Comparison of ENCODE assay signal across 9 cellular contexts in the genomic region with DNA sequence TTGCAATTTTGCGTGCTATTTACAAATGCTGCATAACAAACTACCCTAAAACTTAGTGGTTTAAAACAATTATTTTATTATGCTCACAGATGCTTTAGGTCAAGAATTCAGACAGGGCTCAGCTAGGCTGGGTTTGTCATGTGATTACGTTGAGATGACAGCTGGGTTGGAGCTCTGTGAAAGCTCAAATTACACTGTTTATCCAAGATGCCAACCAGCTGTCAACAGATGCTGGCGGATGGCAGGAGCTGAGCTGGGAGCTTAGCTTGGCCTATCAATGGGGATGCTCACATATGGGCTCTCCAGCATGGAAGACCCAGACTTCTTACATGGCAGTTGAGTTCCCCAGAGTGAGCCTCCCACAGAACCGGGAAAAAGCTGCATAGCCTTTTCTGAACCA.
DNase-seq lines count a peak whose midpoint lies in the region; ATAC-seq, FAIRE-seq and TF ChIP-seq lines count a peak whose summit lies in the region.
"Had no signal": no experiment of that assay in that cellular context is flagged by ENCODE, and none has a peak within 500 bp of the region (broad histone marks: within the 10 kb centered on the region; RNA-seq: fewer than 3 reads in every experiment).

No MANE protein-coding gene starts in this region.

- H3K4me3 ChIP-seq in heart right ventricle (no peak overlapping the region), HepG2 (replicated peaks in 1 of 3; ENCODE audit: insufficient read depth in 1 of 3, low read depth in 2 of 3, low read length in 3 of 3) (no peak overlapping the region)

- H3K9me3 ChIP-seq in heart right ventricle, result no peaks in the 10 kb centered on the region
- H3K9me3 ChIP-seq in HepG2 (ENCODE audit: low read length), result no peaks in the 10 kb centered on the region

- POLR2A ChIA-PET in HepG2 (lab: Yijun Ruan, JAX), result no interaction called here

- WGBS in heart right ventricle, 2 donors, result 42 to 52% methylated on average over 4 of the region's 4 CpGs
- WGBS in HepG2 (ENCODE audit: low lambda C conversion rate), result 65% methylated on average over 4 of the region's 4 CpGs

- intact Hi-C loops in heart right ventricle (cut with DNase I) (no loop called here), HepG2 (cut with micrococcal nuclease; ENCODE audit: unreplicated experiment) (no loop called here)

- TF ChIP-seq RAD21 in HepG2 (CRISPR knock-in tag; IDR thresholded peaks at IDR 0.05), result no peak

- TF ChIP-seq EP300 in HepG2 (IDR thresholded peaks at IDR 0.05; ENCODE audit: low read depth in 2 of 2, low read length in 2 of 2) (no peak), HepG2 (CRISPR knock-in tag; IDR thresholded peaks at IDR 0.05; ENCODE audit: borderline replicate concordance) (no peak)

- peaks cover 0 to 13% (median 0%) of the 10 kb centered on the region in 9 donors for H3K4me1 ChIP-seq in heart right ventricle
- no peaks in the 10 kb centered on the region for H3K4me1 ChIP-seq in HepG2 (ENCODE audit: insufficient read depth, low read length)

- H3K79me2 ChIP-seq in HepG2 (ENCODE audit: insufficient read depth, low read length), result no peaks in the 10 kb centered on the region

- CTCF ChIA-PET in HepG2 (lab: Yijun Ruan, JAX; ENCODE audit: low intra/inter-chr PET ratio, low total read pairs), result no interaction called here

- DNase-seq in D721Med (ENCODE audit: insufficient read length, low spot score), result peak; percentile 26
- peak; percentile 72 for DNase-seq in NCI-H1092 treated with DMSO at 0.1 percent for 48 hours (lab: John Stamatoyannopoulos, UW)
- peak; percentile 61 for DNase-seq in NCI-H526 treated with DMSO at 0.1 percent for 48 hours (lab: John Stamatoyannopoulos, UW)
- peak; percentile 30 to 52 for DNase-seq in heart right ventricle
- no peak for DNase-seq in amniotic stem cell (lab: John Stamatoyannopoulos, UW)
- no peak for DNase-seq in HepG2 (ENCODE audit: low spot score)
- no peak for DNase-seq in GM19239 (ENCODE audit: insufficient read length, low spot score)
- DNase-seq: NCI-H226 had no signal

- H3K27ac ChIP-seq in heart right ventricle (peak overlapping the region in 2 of 10 donors; percentile 27 to 39), HepG2 (ENCODE audit: extremely low read length, insufficient read depth, low read length) (no peak overlapping the region)

- no TSS peak for BruUV-seq in HepG2 (replicated peaks; lab: Mats Ljungman, UMichigan)

- TF ChIP-seq CTCF in D721Med (IDR thresholded peaks at IDR 0.05; ENCODE audit: insufficient read depth, missing control alignments), result no peak
- TF ChIP-seq CTCF in heart right ventricle (IDR thresholded peaks at IDR 0.05), result no peak
- TF ChIP-seq CTCF in HepG2 (CRISPR knock-in tag; IDR thresholded peaks at IDR 0.05), result no peak

- no peaks in the 10 kb centered on the region for H4K20me1 ChIP-seq in HepG2 (ENCODE audit: insufficient read depth, low read length)

- no peak overlapping the region for H2AFZ ChIP-seq in HepG2 (ENCODE audit: low read length)

- H3K27me3 ChIP-seq in heart right ventricle (no peaks in the 10 kb centered on the region), HepG2 (ENCODE audit: control insufficient read depth in 1 of 2, insufficient read depth in 2 of 2, low read length in 2 of 2) (no peaks in the 10 kb centered on the region; a peak in 1 of 5 replicates)

- TF ChIP-seq POLR2A in HepG2 (IDR thresholded peaks at IDR 0.05; ENCODE audit: insufficient read depth in 1 of 2, low read depth in 2 of 2, low read length in 2 of 2), result no peak

- FAIRE-seq in D721Med (lab: Jason Lieb, UNC), result peak; percentile 96
- no peak for FAIRE-seq in HepG2 (lab: Jason Lieb, UNC)
- no peak for FAIRE-seq in GM19239 (lab: Jason Lieb, UNC)

- no peak overlapping the region for H3K4me2 ChIP-seq in HepG2 (ENCODE audit: low read depth, low read length)

- in situ Hi-C loops in HepG2 (cut with HindIII; ENCODE audit: extremely low pct_ligation_motif_present, low pct_unique_long_range_greater_than_20kb), result no loop called here

- H3K9ac ChIP-seq in HepG2 (ENCODE audit: insufficient read depth, low read depth, low read length), result no peak overlapping the region

- ATAC-seq in heart right ventricle (peak; percentile 82 to 99 (median 94)), HepG2 (no peak), GM18858 (IDR thresholded peaks at IDR 0.05; ENCODE audit: unreplicated experiment) (no peak)

- H3K36me3 ChIP-seq in heart right ventricle, result no peaks in the 10 kb centered on the region
- H3K36me3 ChIP-seq in HepG2 (replicated peaks in 1 of 2; ENCODE audit: control insufficient read depth in 1 of 2, insufficient read depth in 2 of 2, low read length in 2 of 2), result no peaks in the 10 kb centered on the region

TF ChIP-seq in HepG2, 621 proteins besides CTCF, POLR2A, EP300 and RAD21:
- no peak for TF ChIP-seq CEBPB (IDR thresholded peaks at IDR 0.05; ENCODE audit: borderline replicate concordance, low read depth, low read length)
- TF ChIP-seq FOSL1 (CRISPR knock-in tag; IDR thresholded peaks at IDR 0.05; ENCODE audit: borderline replicate concordance), result no peak
- no peak for TF ChIP-seq MEIS2 (CRISPR knock-in tag; IDR thresholded peaks at IDR 0.05)
- TF ChIP-seq ASH2L (IDR thresholded peaks at IDR 0.05; ENCODE audit: insufficient read length, low read depth, low read length), result no peak
- no peak for TF ChIP-seq ZFP1 (CRISPR knock-in tag; IDR thresholded peaks at IDR 0.05)
- no peak for TF ChIP-seq SNRNP70 (IDR thresholded peaks at IDR 0.05; ENCODE audit: low read depth, low read length)
- TF ChIP-seq CBX5 (CRISPR knock-in tag; IDR thresholded peaks at IDR 0.05; ENCODE audit: borderline replicate concordance), result no peak
- no peak for TF ChIP-seq HHEX (CRISPR knock-in tag; IDR thresholded peaks at IDR 0.05)
- TF ChIP-seq ZNF644 (CRISPR knock-in tag; IDR thresholded peaks at IDR 0.05; ENCODE audit: low read depth), result no peak
- TF ChIP-seq, protein P1, sequence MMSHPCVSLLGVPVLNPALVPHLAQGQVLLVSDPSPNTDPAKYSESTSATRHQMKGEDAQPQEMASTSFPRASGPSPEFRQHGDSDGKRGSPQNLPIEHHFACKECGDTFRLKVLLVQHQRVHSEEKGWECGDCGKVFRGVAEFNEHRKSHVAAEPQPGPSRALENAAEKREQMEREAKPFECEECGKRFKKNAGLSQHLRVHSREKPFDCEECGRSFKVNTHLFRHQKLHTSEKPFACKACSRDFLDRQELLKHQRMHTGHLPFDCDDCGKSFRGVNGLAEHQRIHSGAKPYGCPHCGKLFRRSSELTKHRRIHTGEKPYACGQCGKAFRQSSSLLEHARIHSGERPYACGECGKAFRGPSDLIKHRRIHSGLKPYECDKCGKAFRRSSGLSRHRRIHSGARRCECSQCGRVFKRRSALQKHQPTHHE (CRISPR knock-in tag; IDR thresholded peaks at IDR 0.05; ENCODE audit: borderline replicate concordance), result no peak
- no peak for TF ChIP-seq SRF (IDR thresholded peaks at IDR 0.05; ENCODE audit: low read depth, low read length)
- no peak for TF ChIP-seq ZNF20 (CRISPR knock-in tag; IDR thresholded peaks at IDR 0.05)
- no peak for TF ChIP-seq RFXAP (CRISPR knock-in tag; IDR thresholded peaks at IDR 0.05; ENCODE audit: borderline replicate concordance)
- TF ChIP-seq GFI1 (CRISPR knock-in tag; IDR thresholded peaks at IDR 0.05; ENCODE audit: borderline replicate concordance), result no peak
- TF ChIP-seq, protein P2, sequence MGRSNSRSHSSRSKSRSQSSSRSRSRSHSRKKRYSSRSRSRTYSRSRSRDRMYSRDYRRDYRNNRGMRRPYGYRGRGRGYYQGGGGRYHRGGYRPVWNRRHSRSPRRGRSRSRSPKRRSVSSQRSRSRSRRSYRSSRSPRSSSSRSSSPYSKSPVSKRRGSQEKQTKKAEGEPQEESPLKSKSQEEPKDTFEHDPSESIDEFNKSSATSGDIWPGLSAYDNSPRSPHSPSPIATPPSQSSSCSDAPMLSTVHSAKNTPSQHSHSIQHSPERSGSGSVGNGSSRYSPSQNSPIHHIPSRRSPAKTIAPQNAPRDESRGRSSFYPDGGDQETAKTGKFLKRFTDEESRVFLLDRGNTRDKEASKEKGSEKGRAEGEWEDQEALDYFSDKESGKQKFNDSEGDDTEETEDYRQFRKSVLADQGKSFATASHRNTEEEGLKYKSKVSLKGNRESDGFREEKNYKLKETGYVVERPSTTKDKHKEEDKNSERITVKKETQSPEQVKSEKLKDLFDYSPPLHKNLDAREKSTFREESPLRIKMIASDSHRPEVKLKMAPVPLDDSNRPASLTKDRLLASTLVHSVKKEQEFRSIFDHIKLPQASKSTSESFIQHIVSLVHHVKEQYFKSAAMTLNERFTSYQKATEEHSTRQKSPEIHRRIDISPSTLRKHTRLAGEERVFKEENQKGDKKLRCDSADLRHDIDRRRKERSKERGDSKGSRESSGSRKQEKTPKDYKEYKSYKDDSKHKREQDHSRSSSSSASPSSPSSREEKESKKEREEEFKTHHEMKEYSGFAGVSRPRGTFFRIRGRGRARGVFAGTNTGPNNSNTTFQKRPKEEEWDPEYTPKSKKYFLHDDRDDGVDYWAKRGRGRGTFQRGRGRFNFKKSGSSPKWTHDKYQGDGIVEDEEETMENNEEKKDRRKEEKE (IDR thresholded peaks at IDR 0.05), result no peak
- TF ChIP-seq, protein P3, sequence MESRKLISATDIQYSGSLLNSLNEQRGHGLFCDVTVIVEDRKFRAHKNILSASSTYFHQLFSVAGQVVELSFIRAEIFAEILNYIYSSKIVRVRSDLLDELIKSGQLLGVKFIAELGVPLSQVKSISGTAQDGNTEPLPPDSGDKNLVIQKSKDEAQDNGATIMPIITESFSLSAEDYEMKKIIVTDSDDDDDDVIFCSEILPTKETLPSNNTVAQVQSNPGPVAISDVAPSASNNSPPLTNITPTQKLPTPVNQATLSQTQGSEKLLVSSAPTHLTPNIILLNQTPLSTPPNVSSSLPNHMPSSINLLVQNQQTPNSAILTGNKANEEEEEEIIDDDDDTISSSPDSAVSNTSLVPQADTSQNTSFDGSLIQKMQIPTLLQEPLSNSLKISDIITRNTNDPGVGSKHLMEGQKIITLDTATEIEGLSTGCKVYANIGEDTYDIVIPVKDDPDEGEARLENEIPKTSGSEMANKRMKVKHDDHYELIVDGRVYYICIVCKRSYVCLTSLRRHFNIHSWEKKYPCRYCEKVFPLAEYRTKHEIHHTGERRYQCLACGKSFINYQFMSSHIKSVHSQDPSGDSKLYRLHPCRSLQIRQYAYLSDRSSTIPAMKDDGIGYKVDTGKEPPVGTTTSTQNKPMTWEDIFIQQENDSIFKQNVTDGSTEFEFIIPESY (CRISPR knock-in tag; IDR thresholded peaks at IDR 0.05), result no peak
- no peak for TF ChIP-seq NFATC3 (CRISPR knock-in tag; IDR thresholded peaks at IDR 0.05)
- TF ChIP-seq ZNF670 (CRISPR knock-in tag; IDR thresholded peaks at IDR 0.05; ENCODE audit: borderline replicate concordance), result no peak

Comparison
In these comparisons a context has a peak if more than half of its experiments do, and no peak if none do; other contexts are left out.
1. DNase-seq: peak in D721Med (single experiment), NCI-H1092 treated with DMSO at 0.1 percent for 48 hours (single experiment), NCI-H526 treated with DMSO at 0.1 percent for 48 hours (single experiment) and heart right ventricle (2 of 2); none in amniotic stem cell (single experiment), HepG2 (single experiment) and GM19239 (single experiment).
2. ATAC-seq: peak in heart right ventricle (8 of 8); none in HepG2 (single experiment) and GM18858 (single experiment).